ENCODE assay signal across 17 cellular contexts in the genomic region with DNA sequence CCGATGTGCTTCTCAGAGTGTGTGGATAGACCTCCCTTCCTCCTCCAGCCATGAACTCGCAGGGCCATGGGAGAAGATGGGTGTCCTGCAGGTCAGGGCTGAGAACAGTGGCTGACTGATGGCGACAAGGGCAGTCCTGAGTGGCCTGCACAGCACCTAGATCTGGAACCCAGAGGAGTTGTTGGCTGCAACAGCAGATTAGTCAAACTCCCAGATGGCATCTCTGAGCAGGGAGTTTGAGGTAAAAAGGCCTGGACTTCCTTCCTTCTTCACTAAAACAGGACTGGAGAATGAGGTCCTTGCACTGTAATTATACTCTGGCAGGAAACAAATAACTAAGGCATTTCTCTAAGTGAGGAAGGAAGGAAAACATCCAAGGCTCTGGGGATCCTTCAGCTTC.
DNase-seq lines count a peak whose midpoint lies in the region; ATAC-seq and TF ChIP-seq lines count a peak whose summit lies in the region.
"Had no signal": no experiment of that assay in that cellular context is flagged by ENCODE, and none has a peak within 500 bp of the region (broad histone marks: within the 10 kb centered on the region; RNA-seq: fewer than 3 reads in every experiment).

No MANE protein-coding gene starts in this region.

- peak overlapping the region; percentile 17 for H3K56ac ChIP-seq in mesendoderm (ENCODE audit: low read length)

- H3K18ac ChIP-seq in mesendoderm (ENCODE audit: low read length), result no peak overlapping the region

- DNase-seq in UCSD-AML1 (lab: John Stamatoyannopoulos, UW; ENCODE audit: unreplicated experiment) (peak; percentile 20), mesendoderm (no peak), testis (no peak), NCI-H1092 (lab: John Stamatoyannopoulos, UW) (no peak), posterior cingulate gyrus (no peak)
- DNase-seq in stimulated activated naive CD8-positive, alpha-beta T cell treated with anti-CD3 and anti-CD28 coated beads, Interleukin-15, amount 100 ng/mL, for 72 hours, result no peak
- DNase-seq: 8988T; CD4-positive, CD25-positive, alpha-beta regulatory T cell; CD8-positive, alpha-beta memory T cell; COR-L47; DMS79; GF-D8; GOT3 had no signal

- no peaks in the 10 kb centered on the region for H3K4me1 Mint-ChIP-seq in stimulated activated naive CD8-positive, alpha-beta T cell treated with anti-CD3 and anti-CD28 coated beads, Interleukin-15, amount 100 ng/mL, for 72 hours
- H3K4me1 Mint-ChIP-seq: CD4-positive, CD25-positive, alpha-beta regulatory T cell; CD8-positive, alpha-beta memory T cell had no signal

- no peak for TF ChIP-seq POLR2A in testis (IDR thresholded peaks at IDR 0.05)

- H2BK120ac ChIP-seq in mesendoderm (ENCODE audit: low read depth, low read length), result no peak overlapping the region

- peak overlapping the region; percentile 55 for H2AK5ac ChIP-seq in mesendoderm (ENCODE audit: low read length)

- H3K4me1 ChIP-seq in BLaER1 (0 out of 2 replicates have a peak, but pooled peaks cover 8% of the 10 kb centered on the region), mesendoderm (ENCODE audit: control insufficient read depth, low read depth, low read length) (peaks cover 26% of the 10 kb centered on the region), testis (no peaks in the 10 kb centered on the region)

- WGBS in mesendoderm (ENCODE audit: extremely low coverage, insufficient coverage, low lambda C conversion rate), result no CpG with 5 or more reads among the region's 3 CpGs
- WGBS in testis, 2 donors, result 75 to 83% methylated on average over 3 of the region's 3 CpGs

- H4K5ac ChIP-seq in mesendoderm (ENCODE audit: low read length), result no peak overlapping the region

- H2BK5ac ChIP-seq in mesendoderm (ENCODE audit: low read length), result no peak overlapping the region

- H3K27me3 ChIP-seq in BLaER1, result no peaks in the 10 kb centered on the region
- H3K27me3 ChIP-seq in mesendoderm (ENCODE audit: insufficient read depth, low read length, poor library complexity), result no peaks in the 10 kb centered on the region
- H3K27me3 ChIP-seq in testis, result no peaks in the 10 kb centered on the region

- no peak overlapping the region for H3K4me3 Mint-ChIP-seq in stimulated activated naive CD8-positive, alpha-beta T cell treated with anti-CD3 and anti-CD28 coated beads, Interleukin-15, amount 100 ng/mL, for 72 hours
- H3K4me3 Mint-ChIP-seq: CD4-positive, CD25-positive, alpha-beta regulatory T cell; CD8-positive, alpha-beta memory T cell; IgD-negative memory B cell had no signal

- no peak overlapping the region for H2BK15ac ChIP-seq in mesendoderm (replicated peaks; ENCODE audit: low read depth)

- H3K27me3 Mint-ChIP-seq in stimulated activated naive CD8-positive, alpha-beta T cell treated with anti-CD3 and anti-CD28 coated beads, Interleukin-15, amount 100 ng/mL, for 72 hours, result no peaks in the 10 kb centered on the region
- H3K27me3 Mint-ChIP-seq: CD4-positive, CD25-positive, alpha-beta regulatory T cell had no signal

- no peaks in the 10 kb centered on the region for H4K20me1 ChIP-seq in BLaER1

- no peak overlapping the region for H3K27ac Mint-ChIP-seq in stimulated activated naive CD8-positive, alpha-beta T cell treated with anti-CD3 and anti-CD28 coated beads, Interleukin-15, amount 100 ng/mL, for 72 hours
- H3K27ac Mint-ChIP-seq: CD4-positive, CD25-positive, alpha-beta regulatory T cell; CD8-positive, alpha-beta memory T cell; IgD-negative memory B cell had no signal

- no peak overlapping the region for H3K4me3 ChIP-seq in BLaER1
- H3K4me3 ChIP-seq in mesendoderm (ENCODE audit: low read length), result no peak overlapping the region
- H3K4me3 ChIP-seq in testis, result no peak overlapping the region
- H3K4me3 ChIP-seq: HAP-1 had no signal

- no peak overlapping the region for H3K27ac ChIP-seq in BLaER1
- H3K27ac ChIP-seq in mesendoderm (ENCODE audit: low read depth, low read length), result no peak overlapping the region
- H3K27ac ChIP-seq in testis, result no peak overlapping the region

- H3K4me2 ChIP-seq in BLaER1 (0 out of 2 replicates have a peak overlapping the region, but pooled peaks have one; percentile 12), mesendoderm (ENCODE audit: low read length) (no peak overlapping the region)

- intact Hi-C loops in testis (cut with DNase I; ENCODE audit: low total_unique reads) (no loop called here), posterior cingulate gyrus (cut with DNase I) (no loop called here)

- H3K9me3 Mint-ChIP-seq in stimulated activated naive CD8-positive, alpha-beta T cell treated with anti-CD3 and anti-CD28 coated beads, Interleukin-15, amount 100 ng/mL, for 72 hours, result no peaks in the 10 kb centered on the region
- H3K9me3 Mint-ChIP-seq: CD4-positive, CD25-positive, alpha-beta regulatory T cell; CD8-positive, alpha-beta memory T cell; IgD-negative memory B cell had no signal

- no peaks in the 10 kb centered on the region for H3K79me1 ChIP-seq in mesendoderm (ENCODE audit: low read length)

- no peak overlapping the region for H4K8ac ChIP-seq in mesendoderm (ENCODE audit: low read depth, low read length)

- no peaks in the 10 kb centered on the region for H3K9me3 ChIP-seq in BLaER1
- no peaks in the 10 kb centered on the region for H3K9me3 ChIP-seq in testis
- H3K9me3 ChIP-seq: HAP-1 had no signal

- no peak overlapping the region for H3K23ac ChIP-seq in mesendoderm (ENCODE audit: low read length)

- no peak for TF ChIP-seq CTCF in testis (IDR thresholded peaks at IDR 0.05)

- no peak overlapping the region for H3K4ac ChIP-seq in mesendoderm (ENCODE audit: low read depth, low read length)

- H3K9ac ChIP-seq in BLaER1 (no peak overlapping the region), mesendoderm (ENCODE audit: low read length) (no peak overlapping the region)

- ATAC-seq in stimulated activated naive CD8-positive, alpha-beta T cell treated with anti-CD3 and anti-CD28 coated beads, Interleukin-15, amount 100 ng/mL, for 72 hours, result no peak
- ATAC-seq: HepG2 had no signal

- no peaks in the 10 kb centered on the region for H3K79me2 ChIP-seq in mesendoderm (ENCODE audit: control insufficient read depth, insufficient read depth, low read length)

- H3K36me3 ChIP-seq in BLaER1 (no peaks in the 10 kb centered on the region), mesendoderm (ENCODE audit: control insufficient read depth, insufficient read depth, low read length) (no peaks in the 10 kb centered on the region), testis (ENCODE audit: low read depth, missing control alignments) (no peaks in the 10 kb centered on the region)
- H3K36me3 ChIP-seq: HAP-1 had no signal
